22 cellular contexts compared by ENCODE assay signal in genomic region chr1:15073799-15074308, GRCh38.
"Had no signal": no experiment of that assay in that cellular context is flagged by ENCODE, and none has a peak within 500 bp of the region (broad histone marks: within the 10 kb centered on the region; RNA-seq: fewer than 3 reads in every experiment).

No MANE protein-coding gene starts in this region.

- H3K4me1 ChIP-seq: SJCRH30 had no signal

- H3K4me3 ChIP-seq: MG63, SJCRH30 had no signal

- H3K36me3 ChIP-seq: MG63, SJCRH30 had no signal

- H3K27ac ChIP-seq: HL-60, RWPE1, SJCRH30 had no signal

- DNase-seq: Karpas-422, KG1, MG63, NCI-H1092, NCI-H1105 treated with DMSO at 0.1 percent for 48 hours, NCI-H1417 treated with DMSO at 0.1 percent for 48 hours, NCI-H146, NCI-H1694 treated with DMSO at 0.1 percent for 48 hours, NCI-H1930, NCI-H2081, NCI-H2107, NCI-H2227 treated with DMSO at 0.1 percent for 48 hours, NCI-H446, NCI-H510A, NCI-H524 treated with DMSO at 0.1 percent for 48 hours, NCI-H69, NCI-H774, SHP77 treated with DMSO at 0.1 percent for 48 hours, SJCRH30 had no signal

- ATAC-seq: SK-N-SH treated with all-trans-retinoic acid at 6 μM for 48 hours had no signal

- H3K27me3 ChIP-seq: MG63 had no signal

- H3K9me3 ChIP-seq: MG63, SJCRH30 had no signal
